ENCODE assay signal across 10 cellular contexts in genomic region chr1:116268211-116268610, GRCh38.
DNase-seq lines count a peak whose midpoint lies in the region; ATAC-seq and TF ChIP-seq lines count a peak whose summit lies in the region.
"Had no signal": no experiment of that assay in that cellular context is flagged by ENCODE, and none has a peak within 500 bp of the region (broad histone marks: within the 10 kb centered on the region; RNA-seq: fewer than 3 reads in every experiment).

No MANE protein-coding gene starts in this region.

- intact Hi-C loops in mammary epithelial cell (cut with micrococcal nuclease) = no loop called here
- intact Hi-C loops in ascending aorta (cut with DNase I) = no loop called here

- H4K20me1 ChIP-seq in mammary epithelial cell (ENCODE audit: insufficient read depth, low read length) = no peaks in the 10 kb centered on the region

- no peak for ATAC-seq in SK-N-SH treated with all-trans-retinoic acid at 6 μM for 48 hours

- peak overlapping the region; percentile 42 for H3K27ac Mint-ChIP-seq in osteocyte (ENCODE audit: unreplicated experiment)

- H3K4me1 ChIP-seq in mammary epithelial cell (ENCODE audit: insufficient read depth, low read length) (peaks cover 27% of the 10 kb centered on the region), ascending aorta (no peaks in the 10 kb centered on the region)

- H3K36me3 ChIP-seq in mammary epithelial cell (ENCODE audit: insufficient read depth, low read length) = no peaks in the 10 kb centered on the region
- no peaks in the 10 kb centered on the region for H3K36me3 ChIP-seq in ascending aorta

- H3K9ac ChIP-seq in mammary epithelial cell (ENCODE audit: insufficient read depth, low read length) = no peak overlapping the region

- H3K27me3 Mint-ChIP-seq in osteocyte (ENCODE audit: unreplicated experiment) = peaks cover 20% of the 10 kb centered on the region

- H3K27ac ChIP-seq in mammary epithelial cell (ENCODE audit: insufficient read depth, low read depth, low read length) (no peak overlapping the region), ascending aorta (no peak overlapping the region)

- no peak overlapping the region for H3K4me3 ChIP-seq in mammary epithelial cell (replicated peaks in 1 of 3; ENCODE audit: insufficient read depth in 1 of 3, low read depth in 2 of 3, low read length in 3 of 3)
- H3K4me3 ChIP-seq in ascending aorta = no peak overlapping the region

- in situ Hi-C loops in mammary epithelial cell (cut with MboI; ENCODE audit: low sequenced_read_pairs in 2 of 2) = no loop called here

- WGBS in mammary epithelial cell (ENCODE audit: low coverage, missing lambda C conversion rate) = 6% methylated on average over 2 of the region's 2 CpGs

- peaks cover 4% of the 10 kb centered on the region for H3K4me1 Mint-ChIP-seq in osteocyte (ENCODE audit: unreplicated experiment)

- dilution Hi-C loops in mammary epithelial cell (cut with HindIII; ENCODE audit: low sequenced_read_pairs) = no loop called here

- peak; percentile 6 for DNase-seq in NCI-H1092 treated with DMSO at 0.1 percent for 48 hours (lab: John Stamatoyannopoulos, UW)
- no peak for DNase-seq in NCI-H1092 (lab: John Stamatoyannopoulos, UW)
- DNase-seq in NCI-H1694 (lab: John Stamatoyannopoulos, UW) = peak; percentile 16
- peak; percentile 93 for DNase-seq in mammary epithelial cell
- no peak for DNase-seq in osteocyte (ENCODE audit: extremely low spot score, unreplicated experiment)
- DNase-seq in ascending aorta (ENCODE audit: low spot score in 2 of 2) = no peak
- DNase-seq in NCI-H2227 treated with DMSO at 0.1 percent for 48 hours (lab: John Stamatoyannopoulos, UW) = no peak
- DNase-seq: 8988T, foreskin melanocyte had no signal

- BruUV-seq in mammary epithelial cell (replicated peaks; lab: Mats Ljungman, UMichigan) = no TSS peak

- peak overlapping the region; percentile 28 for H2AFZ ChIP-seq in mammary epithelial cell (ENCODE audit: low read depth, low read length)

- CTCF ChIA-PET in mammary epithelial cell (lab: Charles Lee; ENCODE audit: low non-redundant PET) = no interaction called here

- peak overlapping the region; percentile 34 for H3K4me2 ChIP-seq in mammary epithelial cell (ENCODE audit: insufficient read depth, low read depth, low read length)

- H3K9me3 Mint-ChIP-seq in osteocyte (ENCODE audit: unreplicated experiment) = no peaks in the 10 kb centered on the region

- no peaks in the 10 kb centered on the region for H3K79me2 ChIP-seq in mammary epithelial cell (ENCODE audit: insufficient read depth, low read length)

- H3K9me3 ChIP-seq in mammary epithelial cell (replicated peaks; ENCODE audit: insufficient read depth, low read length) (no peaks in the 10 kb centered on the region), ascending aorta (no peaks in the 10 kb centered on the region)

- H3K36me3 Mint-ChIP-seq in osteocyte (ENCODE audit: unreplicated experiment) = no peaks in the 10 kb centered on the region

- no peaks in the 10 kb centered on the region for H3K27me3 ChIP-seq in mammary epithelial cell (ENCODE audit: insufficient read depth, low read length)
- H3K27me3 ChIP-seq in ascending aorta = no peaks in the 10 kb centered on the region

- TF ChIP-seq CTCF in mammary epithelial cell (conservative IDR thresholded peaks at IDR 0.05 in 1 of 2, IDR thresholded peaks at IDR 0.05 in 1 of 2; ENCODE audit: extremely low read depth in 1 of 2, insufficient read depth in 1 of 2, low read depth in 1 of 2, low read length in 2 of 2) (no peak), osteocyte (IDR thresholded peaks at IDR 0.05) (no peak), ascending aorta (IDR thresholded peaks at IDR 0.05) (no peak)

- H3K4me3 Mint-ChIP-seq in osteocyte (ENCODE audit: unreplicated experiment) = no peak overlapping the region

TF ChIP-seq in SK-N-SH treated with all-trans-retinoic acid at 6 μM for 48 hours, 23 proteins besides CTCF, POLR2A, EP300 and RAD21:
- TF ChIP-seq CSDC2 (CRISPR knock-in tag; IDR thresholded peaks at IDR 0.05) (no peak), ARNTL (CRISPR knock-in tag; IDR thresholded peaks at IDR 0.05; ENCODE audit: borderline replicate concordance, low read depth) (no peak), GLIS3 (CRISPR knock-in tag; IDR thresholded peaks at IDR 0.05) (no peak), ZNF565 (CRISPR knock-in tag; conservative IDR thresholded peaks at IDR 0.05; ENCODE audit: low read depth) (no peak), ZC3H10 (CRISPR knock-in tag; IDR thresholded peaks at IDR 0.05) (no peak), POU6F1 (CRISPR knock-in tag; IDR thresholded peaks at IDR 0.05; ENCODE audit: borderline replicate concordance, low read depth) (no peak), CREB5 (CRISPR knock-in tag; IDR thresholded peaks at IDR 0.05; ENCODE audit: low read depth) (no peak), ZFP3 (CRISPR knock-in tag; IDR thresholded peaks at IDR 0.05) (no peak), OSR1 (CRISPR knock-in tag; IDR thresholded peaks at IDR 0.05) (no peak), PATZ1 (CRISPR knock-in tag; IDR thresholded peaks at IDR 0.05; ENCODE audit: borderline replicate concordance) (no peak), ISL1 (CRISPR knock-in tag; IDR thresholded peaks at IDR 0.05) (no peak), CSRNP3 (CRISPR knock-in tag; IDR thresholded peaks at IDR 0.05) (no peak), TOX (CRISPR knock-in tag; IDR thresholded peaks at IDR 0.05; ENCODE audit: borderline replicate concordance) (no peak), ZNF8 (CRISPR knock-in tag; IDR thresholded peaks at IDR 0.05) (no peak), PPARA (CRISPR knock-in tag; IDR thresholded peaks at IDR 0.05; ENCODE audit: borderline replicate concordance) (no peak), ESRRG (CRISPR knock-in tag; IDR thresholded peaks at IDR 0.05) (no peak)

Comparison
In these comparisons a context has a peak if more than half of its experiments do, and no peak if none do; other contexts are left out.
1. DNase-seq: peak in NCI-H1092 treated with DMSO at 0.1 percent for 48 hours (single experiment), NCI-H1694 (single experiment) and mammary epithelial cell (single experiment); none in NCI-H1092 (single experiment), osteocyte (single experiment), ascending aorta (0 of 2) and NCI-H2227 treated with DMSO at 0.1 percent for 48 hours (single experiment).